In genomic region chr7:139360948-139361307, GRCh38 we compare ENCODE assay signal across 8 cellular contexts. TPM values are rescaled to one million over a fixed set of nuclear protein-coding genes. Genes with fewer than 3 reads are reported as not detected.
DNase-seq lines count a peak whose midpoint lies in the region; ATAC-seq and TF ChIP-seq lines count a peak whose summit lies in the region.

No MANE protein-coding gene starts in this region.

- H3K4me1 ChIP-seq in iPS-15b (ENCODE audit: control insufficient read depth, insufficient read depth, low read length), result peaks cover 5% of the 10 kb centered on the region

- H3K27me3 ChIP-seq in iPS-15b (ENCODE audit: control insufficient read depth, insufficient read depth, low read length), result no peaks in the 10 kb centered on the region

- intact Hi-C loops in activated CD8-positive, alpha-beta T cell treated with anti-CD3 and anti-CD28 coated beads for 36 hours (cut with micrococcal nuclease), result loop anchor here (1.0 kb wide), 1 partner anchor 21 kb away; no protein-coding TSS in a partner anchor

- no peaks in the 10 kb centered on the region for H3K27me3 Mint-ChIP-seq in activated CD8-positive, alpha-beta T cell treated with anti-CD3 and anti-CD28 coated beads for 36 hours
- H3K27me3 Mint-ChIP-seq in stimulated activated naive B cell treated with anti-CD40 and anti-IgM and Interleukin-4, amounts not matched to agents 10 μg/mL and 1 μg/mL and 100 μg/mL, for 72 hours, result no peaks in the 10 kb centered on the region

- peak overlapping the region; percentile 98 for H3K27ac Mint-ChIP-seq in activated CD8-positive, alpha-beta T cell treated with anti-CD3 and anti-CD28 coated beads for 36 hours
- H3K27ac Mint-ChIP-seq in stimulated activated naive B cell treated with anti-CD40 and anti-IgM and Interleukin-4, amounts not matched to agents 10 μg/mL and 1 μg/mL and 100 μg/mL, for 72 hours, result peak overlapping the region; percentile 99

- no peaks in the 10 kb centered on the region for H3K9me3 Mint-ChIP-seq in activated CD8-positive, alpha-beta T cell treated with anti-CD3 and anti-CD28 coated beads for 36 hours
- no peaks in the 10 kb centered on the region for H3K9me3 Mint-ChIP-seq in stimulated activated naive B cell treated with anti-CD40 and anti-IgM and Interleukin-4, amounts not matched to agents 10 μg/mL and 1 μg/mL and 100 μg/mL, for 72 hours

- H3K4me3 Mint-ChIP-seq in activated CD8-positive, alpha-beta T cell treated with anti-CD3 and anti-CD28 coated beads for 36 hours, result peak overlapping the region; percentile 92
- peak overlapping the region; percentile 98 to 99 for H3K4me3 Mint-ChIP-seq in stimulated activated naive B cell treated with anti-CD40 and anti-IgM and Interleukin-4, amounts not matched to agents 10 μg/mL and 1 μg/mL and 100 μg/mL, for 72 hours

- H3K4me1 Mint-ChIP-seq in activated CD8-positive, alpha-beta T cell treated with anti-CD3 and anti-CD28 coated beads for 36 hours (ENCODE audit: low read depth), result peaks cover 42% of the 10 kb centered on the region
- peaks cover 12 to 47% of the 10 kb centered on the region in 2 donors for H3K4me1 Mint-ChIP-seq in stimulated activated naive B cell treated with anti-CD40 and anti-IgM and Interleukin-4, amounts not matched to agents 10 μg/mL and 1 μg/mL and 100 μg/mL, for 72 hours

- no peaks in the 10 kb centered on the region for H3K9me3 ChIP-seq in iPS-15b (ENCODE audit: control insufficient read depth, insufficient read depth, low read length)

- H3K36me3 Mint-ChIP-seq in activated CD8-positive, alpha-beta T cell treated with anti-CD3 and anti-CD28 coated beads for 36 hours (ENCODE audit: low read depth), result peaks cover 46% of the 10 kb centered on the region
- peaks cover 11 to 30% of the 10 kb centered on the region in 2 donors for H3K36me3 Mint-ChIP-seq in stimulated activated naive B cell treated with anti-CD40 and anti-IgM and Interleukin-4, amounts not matched to agents 10 μg/mL and 1 μg/mL and 100 μg/mL, for 72 hours

- no peak for ATAC-seq in activated CD8-positive, alpha-beta T cell treated with anti-CD3 and anti-CD28 coated beads for 36 hours
- no peak for ATAC-seq in stimulated activated naive B cell treated with anti-CD40 and anti-IgM and Interleukin-4, amounts not matched to agents 10 μg/mL and 1 μg/mL and 100 μg/mL, for 72 hours (replicated peaks)
- ATAC-seq in HG02884 (IDR thresholded peaks at IDR 0.05; ENCODE audit: unreplicated experiment), result no peak

- H3K36me3 ChIP-seq in iPS-15b (ENCODE audit: control insufficient read depth, insufficient read depth, low read length), result peaks cover 3% of the 10 kb centered on the region

- H3K4me3 ChIP-seq in iPS-15b (ENCODE audit: low read depth, low read length), result peak overlapping the region; percentile 88

- POLR2A ChIA-PET in activated CD8-positive, alpha-beta T cell treated with anti-CD3 and anti-CD28 coated beads for 36 hours (lab: Charles Lee), result interaction anchor here (0.6 to 3.9 kb wide), 8 partner anchors 9 to 78 kb away, joined by 3 to 39 read pairs (median 6); partner anchors contain the start of gene FMC1

- DNase-seq in NCI-H1092 treated with DMSO at 0.1 percent for 48 hours (lab: John Stamatoyannopoulos, UW) (peak; percentile 67), NCI-H1092 (lab: John Stamatoyannopoulos, UW) (no peak), islet precursor cell (no peak)
- no peak for DNase-seq in activated CD8-positive, alpha-beta T cell treated with anti-CD3 and anti-CD28 coated beads for 36 hours
- no peak for DNase-seq in stimulated activated naive B cell treated with anti-CD40 and anti-IgM and Interleukin-4, amounts not matched to agents 10 μg/mL and 1 μg/mL and 100 μg/mL, for 72 hours
- DNase-seq in stimulated activated CD4-positive, alpha-beta T cell treated with anti-CD3 and anti-CD28 coated beads, Interleukin-4, amount 100 ng/mL, for 1 hour, result no peak

- CTCF ChIA-PET in activated CD8-positive, alpha-beta T cell treated with anti-CD3 and anti-CD28 coated beads for 36 hours (lab: Charles Lee), result no interaction called here

- peak overlapping the region; percentile 96 for H3K9ac ChIP-seq in iPS-15b (ENCODE audit: low read depth, low read length)

- no peak for TF ChIP-seq CTCF in activated CD8-positive, alpha-beta T cell treated with anti-CD3 and anti-CD28 coated beads for 36 hours (IDR thresholded peaks at IDR 0.05)

RNA-seq across cellular contexts. Expression of gene LUC7L2, which starts 1.2 kb away (rescaled TPM):
- 100 to 1,000 TPM; 133 to 140 TPM for total RNA-seq in activated CD8-positive, alpha-beta T cell treated with anti-CD3 and anti-CD28 coated beads for 36 hours

RNA-seq across cellular contexts. Expression of gene FMC1, which starts 19.8 kb away (rescaled TPM):
- 10 to 100 TPM in 1 of 2 experiments, 1 to 10 TPM in 1; 9.9 to 12.6 TPM for total RNA-seq in activated CD8-positive, alpha-beta T cell treated with anti-CD3 and anti-CD28 coated beads for 36 hours
